Comparison of ENCODE assay signal across 8 cellular contexts in the genomic region with DNA sequence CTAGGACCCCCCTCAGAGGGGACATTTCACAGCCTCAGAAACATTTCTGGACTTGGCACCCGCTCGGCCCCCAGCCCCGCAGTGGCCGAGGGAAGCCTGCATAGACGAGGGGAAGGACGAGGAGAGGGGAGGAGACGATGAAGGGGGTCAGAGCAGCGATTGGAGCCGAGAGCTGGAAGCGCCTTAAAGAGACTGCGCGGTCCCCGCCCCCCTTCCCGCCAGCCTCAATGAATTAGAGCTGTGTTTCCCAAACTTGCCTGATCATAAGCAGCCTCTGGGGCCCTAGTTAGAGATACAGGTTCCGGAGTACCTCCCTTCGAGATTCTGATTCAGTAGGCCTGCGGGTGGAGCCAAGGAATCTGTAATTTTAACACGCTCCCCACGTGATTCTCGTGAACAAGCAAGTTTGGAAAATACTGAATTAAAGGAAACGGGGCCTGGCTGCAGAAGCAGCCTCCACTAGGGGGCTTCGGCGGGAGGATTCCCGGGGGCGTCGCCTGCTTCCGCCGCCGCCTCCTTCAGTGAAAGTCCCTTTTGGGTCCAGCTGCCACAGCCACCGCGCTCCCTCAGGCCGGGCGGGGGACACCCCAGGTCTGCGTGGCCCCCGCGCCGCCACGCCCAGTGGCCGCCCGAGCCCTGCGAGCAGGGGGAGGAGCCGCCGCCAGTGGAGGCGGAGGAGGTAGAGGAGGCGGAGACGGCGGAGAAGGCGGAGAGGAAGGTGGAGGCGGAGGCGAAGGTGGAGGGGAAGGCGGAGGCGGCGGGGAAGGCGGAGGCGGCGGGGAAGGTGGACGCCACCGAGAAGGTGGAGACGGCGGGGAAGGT. TPM values are rescaled to one million over a fixed set of nuclear protein-coding genes. Genes with fewer than 3 reads are reported as not detected.
DNase-seq lines count a peak whose midpoint lies in the region; ATAC-seq and TF ChIP-seq lines count a peak whose summit lies in the region.

TSS of gene USP27X (plus strand) at position 651 of the 822 bp plus-strand sequence. CDS start 824 bp downstream, outside the sequence.

- H3K4me1 ChIP-seq in colonic mucosa, result no peaks in the 10 kb centered on the region

- H3K27me3 ChIP-seq in colonic mucosa, result no peaks in the 10 kb centered on the region

- no peaks in the 10 kb centered on the region for H3K9me3 ChIP-seq in colonic mucosa

- TF ChIP-seq CTCF in colonic mucosa (IDR thresholded peaks at IDR 0.05), result no peak

- no peaks in the 10 kb centered on the region for H3K36me3 ChIP-seq in colonic mucosa

- peak within 1 kb of the TSS; percentile 43 to 68 for H3K9ac ChIP-seq in colonic mucosa (ENCODE audit: low read depth in 2 of 2, low read length in 2 of 2)

- peak within 1 kb of the TSS; percentile 48 for H3K4me3 ChIP-seq in colonic mucosa

- peak; percentile 82 for DNase-seq in Ammon's horn (ENCODE audit: low spot score)
- peak; percentile 52 for DNase-seq in NCI-H510A (lab: John Stamatoyannopoulos, UW)
- DNase-seq in activated CD4-positive, alpha-beta T cell treated with anti-CD3 and anti-CD28 coated beads for 48 hours, result peak; percentile 67
- DNase-seq in colonic mucosa, result peak; percentile 82
- peak; percentile 77 for DNase-seq in left lobe of liver (ENCODE audit: low spot score)
- peak; percentile 67 to 72 for DNase-seq in stimulated activated CD4-positive, alpha-beta T cell treated with anti-CD3 and anti-CD28 coated beads, Interleukin-2, amount 100 ng/mL, for 24 hours

- peak within 1 kb of the TSS; percentile 52 for H3K27ac ChIP-seq in colonic mucosa

- intact Hi-C loops in colonic mucosa (cut with DNase I), result no loop called here

- TF ChIP-seq POLR2A in GM19099 (IDR thresholded peaks at IDR 0.05; ENCODE audit: extremely low read depth, insufficient read length, low read depth), result peak; percentile 28

- peak; percentile 88 for ATAC-seq in HG03354 (IDR thresholded peaks at IDR 0.05; ENCODE audit: poor library complexity, severe bottlenecking, unreplicated experiment)
- peak; percentile 91 for ATAC-seq in left lobe of liver

RNA-seq across cellular contexts. Expression of gene USP27X, which starts in this region (rescaled TPM):
- total RNA-seq in colonic mucosa, result 1 to 10 TPM; 1.0 to 2.2 TPM
- total RNA-seq in left lobe of liver, result 0.91 TPM

Comparison
In these comparisons a context has a peak if more than half of its experiments do, and no peak if none do; other contexts are left out.
1. Peak in every context shown above with its lines: DNase-seq, ATAC-seq, H3K4me3 ChIP-seq and H3K27ac ChIP-seq.
2. Peak in DNase-seq and ATAC-seq in left lobe of liver; RNA of the gene not detected or under 1 TPM.